9 cellular contexts compared by ENCODE assay signal in the genomic region with DNA sequence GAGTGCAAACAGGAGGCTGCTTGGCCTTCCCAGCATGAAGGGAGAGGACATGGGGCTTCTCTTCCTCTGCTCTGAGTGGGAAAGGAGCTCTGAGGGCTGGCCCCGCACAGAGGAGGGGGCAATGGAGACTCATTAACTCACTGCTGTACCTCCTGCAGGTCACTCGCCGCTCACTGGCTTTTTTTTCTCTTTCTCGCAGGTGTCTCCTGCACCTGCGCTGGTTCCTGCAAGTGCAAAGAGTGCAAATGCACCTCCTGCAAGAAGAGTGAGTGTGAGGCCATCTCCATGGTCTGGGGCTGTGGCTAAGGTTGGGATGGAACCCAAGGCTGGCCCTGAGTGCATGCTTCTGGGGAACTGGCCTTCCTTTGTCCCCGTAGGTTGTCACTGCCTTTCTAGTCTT. TPM values are rescaled to one million over a fixed set of nuclear protein-coding genes. Genes with fewer than 3 reads are reported as not detected.
DNase-seq lines count a peak whose midpoint lies in the region; ATAC-seq and TF ChIP-seq lines count a peak whose summit lies in the region.
"Had no signal": no experiment of that assay in that cellular context is flagged by ENCODE, and none has a peak within 500 bp of the region (broad histone marks: within the 10 kb centered on the region; RNA-seq: fewer than 3 reads in every experiment).

No MANE protein-coding gene starts in this region.

- H3K9me3 Mint-ChIP-seq in mesothelial cell of epicardium = no peaks in the 10 kb centered on the region

- H3K4me3 ChIP-seq in heart left ventricle = peak overlapping the region in 10 of 12 donors; percentile 43 to 69 (median 56)
- peak overlapping the region; percentile 20 to 61 for H3K4me3 ChIP-seq in body of pancreas
- H3K4me3 ChIP-seq in upper lobe of left lung = peak overlapping the region in 3 of 4 donors; percentile 63 to 75 (median 69)

- peaks cover 12% of the 10 kb centered on the region for H3K4me1 Mint-ChIP-seq in mesothelial cell of epicardium

- H3K4me3 Mint-ChIP-seq in mesothelial cell of epicardium = peak overlapping the region; percentile 79

- H3K36me3 Mint-ChIP-seq in mesothelial cell of epicardium = no peaks in the 10 kb centered on the region

- TF ChIP-seq CTCF in heart left ventricle (IDR thresholded peaks at IDR 0.05) (no peak), body of pancreas (IDR thresholded peaks at IDR 0.05) (peak in 1 of 7 experiments; percentile 9), mesothelial cell of epicardium (IDR thresholded peaks at IDR 0.05; ENCODE audit: unreplicated experiment) (no peak), upper lobe of left lung (IDR thresholded peaks at IDR 0.05) (no peak)

- H3K27me3 ChIP-seq in heart left ventricle (peaks cover 3 to 45% (median 21%) of the 10 kb centered on the region in 9 donors), body of pancreas (no peaks in the 10 kb centered on the region), upper lobe of left lung (peaks cover 0 to 8% (median 6%) of the 10 kb centered on the region in 4 donors)

- no peak overlapping the region for H3K27ac Mint-ChIP-seq in mesothelial cell of epicardium

- WGBS in heart left ventricle, 4 donors = 51 to 68% (median 60%) methylated on average over 6 of the region's 6 CpGs
- WGBS in body of pancreas, 2 donors = 14 to 15% methylated on average over 5 to 6 of the region's 6 CpGs
- WGBS in upper lobe of left lung, 2 donors = 71 to 76% methylated on average over 5 to 6 of the region's 6 CpGs

- H3K36me3 ChIP-seq in heart left ventricle (no peaks in the 10 kb centered on the region), body of pancreas (replicated peaks in 1 of 2; ENCODE audit: insufficient read depth in 1 of 2, low read depth in 2 of 2) (no peaks in the 10 kb centered on the region), upper lobe of left lung (no peaks in the 10 kb centered on the region)

- DNase-seq in heart left ventricle (no peak), Right ventricle myocardium superior (no peak), body of pancreas (peak in 1 of 4 donors; percentile 39), mesothelial cell of epicardium (ENCODE audit: low spot score in 2 of 2, unreplicated experiment in 2 of 2) (no peak), upper lobe of left lung (no peak), dermis blood vessel endothelial cell (no peak), hepatic stellate cell (ENCODE audit: low spot score) (no peak)
- DNase-seq in stimulated activated CD4-positive, alpha-beta T cell treated with anti-CD3 and anti-CD28 coated beads, Interleukin-4, amount 100 ng/mL, for 4 hours = no peak
- DNase-seq: occipital lobe had no signal

- H3K27me3 Mint-ChIP-seq in mesothelial cell of epicardium (ENCODE audit: low read depth) = peaks cover 90% of the 10 kb centered on the region

- H3K9me3 ChIP-seq in heart left ventricle = no peaks in the 10 kb centered on the region
- no peaks in the 10 kb centered on the region for H3K9me3 ChIP-seq in body of pancreas
- no peaks in the 10 kb centered on the region for H3K9me3 ChIP-seq in upper lobe of left lung

- intact Hi-C loops in heart left ventricle (cut with DNase I) (no loop called here), Right ventricle myocardium superior (cut with DNase I) (no loop called here), body of pancreas (cut with DNase I) (no loop called here)

- TF ChIP-seq EP300 in upper lobe of left lung (IDR thresholded peaks at IDR 0.05) = no peak

- ATAC-seq in heart left ventricle (no peak), Right ventricle myocardium superior (ENCODE audit: poor library complexity) (no peak), body of pancreas (peak; percentile 6), upper lobe of left lung (ENCODE audit: low FRiP score in 2 of 2) (no peak)

- peak overlapping the region in 1 of 12 donors; percentile 3 for H3K27ac ChIP-seq in heart left ventricle
- peak overlapping the region; percentile 92 to 97 (median 96) for H3K27ac ChIP-seq in body of pancreas
- no peak overlapping the region for H3K27ac ChIP-seq in upper lobe of left lung

- TF ChIP-seq POLR2A in heart left ventricle (IDR thresholded peaks at IDR 0.05) = no peak
- TF ChIP-seq POLR2A in body of pancreas (IDR thresholded peaks at IDR 0.05) = no peak
- TF ChIP-seq POLR2A in upper lobe of left lung (IDR thresholded peaks at IDR 0.05) = no peak

- H3K4me1 ChIP-seq in heart left ventricle (peaks cover 0 to 29% (median 13%) of the 10 kb centered on the region in 12 donors), body of pancreas (peaks cover 21% of the 10 kb centered on the region), upper lobe of left lung (peaks cover 10 to 27% (median 20%) of the 10 kb centered on the region in 4 donors)

RNA-seq across cellular contexts. Expression of a gene that starts 0.7 kb away (rescaled TPM):
- total RNA-seq in heart left ventricle = 1 to 10 TPM in 7 of 9 donors, not detected in 2; 1.3 to 8.1 (median 3.3) TPM
- 1 to 10 TPM; 1.3 to 1.4 TPM for polyA plus RNA-seq in heart left ventricle
- 2.1 TPM for total RNA-seq in Right ventricle myocardium superior
- 10 to 100 TPM; 27.5 to 92.0 TPM for total RNA-seq in body of pancreas
- total RNA-seq in mesothelial cell of epicardium = 0.63 to 0.95 TPM (median 0.66 TPM) in 3 replicates
- 10 to 100 TPM in 2 of 6 donors, 1 to 10 TPM in 4; 4.7 to 21.0 (median 8.6) TPM for total RNA-seq in upper lobe of left lung
- 0.34 and 0.93 TPM in 2 replicates for total RNA-seq in dermis blood vessel endothelial cell

RNA-seq across cellular contexts. Expression of a gene that starts 6.8 kb away (rescaled TPM):
- total RNA-seq in heart left ventricle (not detected), Right ventricle myocardium superior (not detected), body of pancreas (not detected), mesothelial cell of epicardium (not detected in 3 replicates), upper lobe of left lung (not detected), dermis blood vessel endothelial cell (not detected in 2 replicates)
- not detected for polyA plus RNA-seq in heart left ventricle
- total RNA-seq: occipital lobe had no signal

RNA-seq across cellular contexts. Expression of a gene that starts 9.4 kb away (rescaled TPM):
- total RNA-seq in heart left ventricle (10 to 100 TPM in 1 of 9 donors, 1 to 10 TPM in 2, not detected in 6; 1.4 to 19.1 (median 6.0) TPM), Right ventricle myocardium superior (1.3 TPM), body of pancreas (100 to 1,000 TPM in 1 of 2 donors, 10 to 100 TPM in 1; 95.2 to 413 TPM), mesothelial cell of epicardium (not detected in 3 replicates), upper lobe of left lung (10 to 100 TPM in 4 of 6 donors, 1 to 10 TPM in 1, not detected in 1; 4.5 to 93.0 (median 14.0) TPM), dermis blood vessel endothelial cell (not detected in 2 replicates)
- polyA plus RNA-seq in heart left ventricle = 1 to 10 TPM in 1 of 2 donors, not detected in 1; 7.2 TPM
- total RNA-seq: occipital lobe had no signal

RNA-seq across cellular contexts. Expression of a gene that starts 11.1 kb away (rescaled TPM):
- total RNA-seq in heart left ventricle (1 to 10 TPM in 2 of 9 donors, not detected in 7; 2.2 to 3.1 TPM), Right ventricle myocardium superior (not detected), body of pancreas (1 to 10 TPM; 4.9 to 8.8 TPM), mesothelial cell of epicardium (not detected in 3 replicates), upper lobe of left lung (1 to 10 TPM in 2 of 6 donors, not detected in 4; 2.9 to 9.3 TPM), dermis blood vessel endothelial cell (not detected in 2 replicates)
- not detected for polyA plus RNA-seq in heart left ventricle
- total RNA-seq: occipital lobe had no signal

RNA-seq across cellular contexts. Expression of a gene that starts 20.0 kb away (rescaled TPM):
- total RNA-seq in heart left ventricle = 10 to 100 TPM in 2 of 9 donors, 1 to 10 TPM in 6, under 1 TPM in 1; 0.92 to 30.1 (median 3.3) TPM
- polyA plus RNA-seq in heart left ventricle = 10 to 100 TPM in 1 of 2 donors, 1 to 10 TPM in 1; 8.4 to 43.3 TPM
- 2.3 TPM for total RNA-seq in Right ventricle myocardium superior
- total RNA-seq in body of pancreas = 100 to 1,000 TPM in 1 of 2 donors, not detected in 1; 268 TPM
- not detected in 3 replicates for total RNA-seq in mesothelial cell of epicardium
- total RNA-seq in upper lobe of left lung = 10 to 100 TPM in 4 of 6 donors, 1 to 10 TPM in 1, not detected in 1; 5.4 to 59.1 (median 13.4) TPM
- 2.3 TPM in 1 of 2 replicates, not detected in the other for total RNA-seq in dermis blood vessel endothelial cell
- total RNA-seq: occipital lobe had no signal

Comparison
In these comparisons a context has a peak if more than half of its experiments do, and no peak if none do; other contexts are left out.
1. H3K27ac ChIP-seq: peak in body of pancreas (4 of 4); none in upper lobe of left lung (0 of 4).
2. Peak in every context shown above with its lines, with median percentiles within 50 percentile points of each other: H3K4me3 ChIP-seq.